Comparison of ENCODE assay signal across 10 cellular contexts in genomic region chr3:170585008-170585936, GRCh38. TPM values are rescaled to one million over a fixed set of nuclear protein-coding genes. Genes with fewer than 3 reads are reported as not detected.
A peak's percentile ranks its signal among the peaks of the same experiment; 100 is the strongest.
DNase-seq lines count a peak whose midpoint lies in the region; ATAC-seq and TF ChIP-seq lines count a peak whose summit lies in the region.
"Had no signal": no experiment of that assay in that cellular context is flagged by ENCODE, and none has a peak within 500 bp of the region (broad histone marks: within the 10 kb centered on the region; RNA-seq: fewer than 3 reads in every experiment).

No MANE protein-coding gene starts in this region.

- H2AFZ ChIP-seq in osteoblast (ENCODE audit: low read length) = no peak overlapping the region

- H3K9me3 ChIP-seq in osteoblast (ENCODE audit: low read depth, low read length) = no peaks in the 10 kb centered on the region

- H3K4me3 ChIP-seq in osteoblast (ENCODE audit: insufficient read depth, low read length) = peak overlapping the region; percentile 52
- H3K4me3 ChIP-seq: skin epidermis had no signal

- peak overlapping the region; percentile 64 for H3K4me2 ChIP-seq in osteoblast (ENCODE audit: insufficient read depth, low read length)

- H4K20me1 ChIP-seq in osteoblast (ENCODE audit: insufficient read depth, low read length) = no peaks in the 10 kb centered on the region

- H3K4me1 ChIP-seq in foreskin keratinocyte = no peaks in the 10 kb centered on the region
- no peaks in the 10 kb centered on the region for H3K4me1 ChIP-seq in osteoblast (ENCODE audit: insufficient read depth, low read length)

- DNase-seq in GM10248 (ENCODE audit: extremely low spot score) (peak; percentile 14), NCI-H774 (lab: John Stamatoyannopoulos, UW) (peak; percentile 44), foreskin keratinocyte (no peak), osteoblast (ENCODE audit: insufficient read length, low spot score, missing footprints) (peak; percentile 83), NCI-H1048 (lab: John Stamatoyannopoulos, UW) (no peak)
- no peak for DNase-seq in activated T-cell treated with anti-CD3 and anti-CD28 coated beads, Interleukin-2, amount 50 U/mL, for 48 hours

- no peak for TF ChIP-seq CTCF in GM10248 (IDR thresholded peaks at IDR 0.05; ENCODE audit: control extremely low read depth, extremely low read depth, low read depth, missing control alignments)
- TF ChIP-seq CTCF in foreskin keratinocyte (conservative IDR thresholded peaks at IDR 0.05) = no peak
- no peak for TF ChIP-seq CTCF in osteoblast (IDR thresholded peaks at IDR 0.05; ENCODE audit: extremely low read depth, low read depth, low read length)

- CTCF ChIA-PET in GM10248 (lab: Yijun Ruan, JAX) = interaction anchor here (2.2 kb wide), 1 partner anchor 11 kb away, joined by 6 read pairs; no protein-coding TSS in a partner anchor

- POLR2A ChIA-PET in GM10248 (lab: Yijun Ruan, JAX) = no interaction called here

- no peaks in the 10 kb centered on the region for H3K36me3 ChIP-seq in osteoblast (ENCODE audit: insufficient read depth, low read length)
- H3K36me3 ChIP-seq: upper lobe of left lung had no signal

- no peaks in the 10 kb centered on the region for H3K79me2 ChIP-seq in osteoblast (ENCODE audit: insufficient read depth, low read length)

- no peak overlapping the region for H3K27ac ChIP-seq in foreskin keratinocyte
- no peak overlapping the region for H3K27ac ChIP-seq in osteoblast (ENCODE audit: low read depth, low read length)
- H3K27ac ChIP-seq: skin epidermis, upper lobe of left lung had no signal

- ATAC-seq in foreskin keratinocyte = peak; percentile 19
- no peak for ATAC-seq in HG03342 (IDR thresholded peaks at IDR 0.05; ENCODE audit: unreplicated experiment)
- no peak for ATAC-seq in GM21528 (IDR thresholded peaks at IDR 0.05; ENCODE audit: low FRiP score, unreplicated experiment)

- H3K27me3 ChIP-seq in foreskin keratinocyte = peaks cover 96% of the 10 kb centered on the region
- peaks cover 64% of the 10 kb centered on the region for H3K27me3 ChIP-seq in osteoblast (ENCODE audit: insufficient read depth, low read length)

RNA-seq across cellular contexts. Expression of gene SLC7A14, which starts 0.6 kb away (rescaled TPM):
- total RNA-seq in foreskin keratinocyte (0.04 TPM in 1 of 2 replicates, not detected in the other), osteoblast (0.29 and 0.36 TPM in 2 replicates)
- polyA plus RNA-seq in foreskin keratinocyte = not detected in 2 replicates

Comparison
In these comparisons a context has a peak if more than half of its experiments do, and no peak if none do; other contexts are left out.
1. DNase-seq: peak in GM10248 (single experiment), NCI-H774 (single experiment) and osteoblast (single experiment); none in foreskin keratinocyte (0 of 2), NCI-H1048 (single experiment) and activated T-cell treated with anti-CD3 and anti-CD28 coated beads, Interleukin-2, amount 50 U/mL, for 48 hours (0 of 2).